In genomic region chr1:93623436-93623835, GRCh38 we compare ENCODE assay signal across 24 cellular contexts. TPM values are rescaled to one million over a fixed set of nuclear protein-coding genes. Genes with fewer than 3 reads are reported as not detected.
DNase-seq lines count a peak whose midpoint lies in the region; ATAC-seq and TF ChIP-seq lines count a peak whose summit lies in the region.
"Had no signal": no experiment of that assay in that cellular context is flagged by ENCODE, and none has a peak within 500 bp of the region (broad histone marks: within the 10 kb centered on the region; RNA-seq: fewer than 3 reads in every experiment).

No MANE protein-coding gene starts in this region.

- H3K9me3 ChIP-seq in GM23248 (ENCODE audit: low read depth) = no peaks in the 10 kb centered on the region
- no peaks in the 10 kb centered on the region for H3K9me3 ChIP-seq in Panc1 (ENCODE audit: control insufficient read depth, insufficient read depth, low read depth, low read length)
- H3K9me3 ChIP-seq in skeletal muscle satellite cell (replicated peaks; ENCODE audit: low read length) = no peaks in the 10 kb centered on the region
- H3K9me3 ChIP-seq: ascending aorta, heart left ventricle, thoracic aorta had no signal

- H3K4me2 ChIP-seq in GM23248 (ENCODE audit: unreplicated experiment) (peak overlapping the region; percentile 46), skeletal muscle satellite cell (ENCODE audit: low read length) (peak overlapping the region; percentile 40)

- POLR2A ChIA-PET in Panc1 (lab: Charles Lee) = no interaction called here

- DNase-seq in GM23248 (peak; percentile 67), Panc1 (ENCODE audit: low read depth, low spot score) (no peak), epithelial cell of prostate (ENCODE audit: low read depth, low spot score) (no peak), SKM-1 (lab: John Stamatoyannopoulos, UW; ENCODE audit: unreplicated experiment) (no peak)
- no peak for DNase-seq in activated naive CD4-positive, alpha-beta T cell treated with anti-CD3 and anti-CD28 coated beads, Interleukin-2, amount 50 U/mL, for 16 hours
- DNase-seq in stimulated activated CD4-positive, alpha-beta T cell treated with anti-CD3 and anti-CD28 coated beads, Interleukin-4, amount 100 ng/mL, for 4 hours = no peak
- DNase-seq: activated CD4-positive, alpha-beta memory T cell treated with anti-CD3 and anti-CD28 coated beads for 36 hours; CD8-positive, alpha-beta T cell; GOT3; heart left ventricle; left colon; naive thymus-derived CD4-positive, alpha-beta T cell; NCI-H1092; NCI-H1930; NCI-H2227 treated with DMSO at 0.1 percent for 48 hours; NCI-H69; occipital lobe; RPMI8226; stimulated activated CD4-positive, alpha-beta T cell treated with anti-CD3 and anti-CD28 coated beads, Interleukin-12 subunit alpha, Interleukin-12 subunit beta, amount 100 ng/mL, for 4 hours; stimulated activated CD4-positive, alpha-beta T cell treated with anti-CD3 and anti-CD28 coated beads, Interleukin-4, amount 100 ng/mL, for 24 hours; stimulated activated naive CD4-positive, alpha-beta T cell treated with Interleukin-2 at 50 U/mL for 16 hours had no signal

- peaks cover 99% of the 10 kb centered on the region for H3K79me2 ChIP-seq in GM23248 (ENCODE audit: insufficient read depth)

- H3K4me3 ChIP-seq in GM23248 (no peak overlapping the region), Panc1 (ENCODE audit: low read depth in 2 of 2, low read length in 2 of 2) (no peak overlapping the region), skeletal muscle satellite cell (ENCODE audit: low read length) (peak overlapping the region; percentile 11)
- H3K4me3 ChIP-seq: ascending aorta, heart left ventricle, thoracic aorta had no signal

- no peaks in the 10 kb centered on the region for H3K27me3 ChIP-seq in GM23248 (replicated peaks; ENCODE audit: insufficient read depth)
- H3K27me3 ChIP-seq in Panc1 (ENCODE audit: control insufficient read depth, insufficient read depth, low read length) = no peaks in the 10 kb centered on the region
- H3K27me3 ChIP-seq in skeletal muscle satellite cell (ENCODE audit: control insufficient read depth, insufficient read depth, low read length) = no peaks in the 10 kb centered on the region
- H3K27me3 ChIP-seq: ascending aorta, heart left ventricle had no signal

- H3K9me2 ChIP-seq in GM23248 (ENCODE audit: insufficient read depth) = no peaks in the 10 kb centered on the region

- H3K9ac ChIP-seq in GM23248 (peak overlapping the region; percentile 68), skeletal muscle satellite cell (ENCODE audit: low read depth, low read length) (peak overlapping the region; percentile 19)

- H2AFZ ChIP-seq in GM23248 = no peak overlapping the region

- BruUV-seq in Panc1 (replicated peaks; lab: Mats Ljungman, UMichigan) = no TSS peak

- H3K4me1 ChIP-seq in GM23248 (ENCODE audit: insufficient read depth) (peaks cover 82% of the 10 kb centered on the region), Panc1 (ENCODE audit: control insufficient read depth, insufficient read depth, low read length) (peaks cover 65% of the 10 kb centered on the region), skeletal muscle satellite cell (ENCODE audit: control insufficient read depth, insufficient read depth, low read length) (peaks cover 79% of the 10 kb centered on the region)

- TF ChIP-seq CTCF in Panc1 (IDR thresholded peaks at IDR 0.05) = no peak

- H3K27ac ChIP-seq in GM23248 = peak overlapping the region; percentile 88
- 0 out of 2 replicates have a peak overlapping the region, but pooled peaks have one; percentile 29 for H3K27ac ChIP-seq in Panc1 (ENCODE audit: low read length)
- H3K27ac ChIP-seq in epithelial cell of prostate = peak overlapping the region; percentile 82
- H3K27ac ChIP-seq: ascending aorta had no signal

- no peaks in the 10 kb centered on the region for H4K20me1 ChIP-seq in GM23248 (ENCODE audit: insufficient read depth)

- intact Hi-C loops in Panc1 (cut with micrococcal nuclease; ENCODE audit: unreplicated experiment) = no loop called here

- H3K36me3 ChIP-seq in GM23248 (ENCODE audit: low read depth) (peaks cover 6% of the 10 kb centered on the region; the same call in 1 of the 2 replicates), Panc1 (ENCODE audit: control insufficient read depth, insufficient read depth, low read length) (no peaks in the 10 kb centered on the region; the same call in 1 of the 2 replicates), skeletal muscle satellite cell (ENCODE audit: insufficient read depth, low read length) (peaks cover 44% of the 10 kb centered on the region)
- H3K36me3 ChIP-seq: ascending aorta, heart left ventricle, thoracic aorta had no signal

- CTCF ChIA-PET in Panc1 (lab: Charles Lee) = no interaction called here

- H3F3A ChIP-seq in GM23248 (ENCODE audit: insufficient read depth) = peaks cover 95% of the 10 kb centered on the region

- in situ Hi-C loops in GM23248 (cut with MboI) = loop anchor here (10.0 kb wide), 2 partner anchors 179 to 211 kb away; partner anchors contain the start of gene FNBP1L
- in situ Hi-C loops in Panc1 (cut with HindIII; ENCODE audit: low pct_unique_long_range_greater_than_20kb, low sequenced_read_pairs) = no loop called here

- ATAC-seq in Panc1 = no peak
- ATAC-seq: CD8-positive, alpha-beta T cell; naive thymus-derived CD4-positive, alpha-beta T cell had no signal

RNA-seq across cellular contexts. Expression of gene BCAR3, which starts 58.2 kb away (rescaled TPM):
- 79.5 and 83.2 TPM in 2 replicates for total RNA-seq in GM23248 (2014; rRNA removed; shearing (Covaris generic))
- 62.2 and 65.1 TPM in 2 replicates for polyA plus RNA-seq in GM23248 (2016; fragmentation: Nextera tagmentation; extraction: Ambion mirVana)
- total RNA-seq in Panc1 (2021; ENCODE audit: unreplicated experiment) = 33.9 TPM
- polyA plus RNA-seq in Panc1 (2012; ENCODE audit: insufficient read length) = 22.4 TPM
- 16.2 and 18.3 TPM in 2 replicates for total RNA-seq in skeletal muscle satellite cell (2012; rRNA removed)

Comparison
In these comparisons a context has a peak if more than half of its experiments do, and no peak if none do; other contexts are left out.
1. H3K27ac ChIP-seq: peak in every context shown above with its lines; median percentile 88 in GM23248; 82 in epithelial cell of prostate; 29 in Panc1.